In genomic region chr12:116881867-116882507, GRCh38 we compare ENCODE assay signal across 2 cellular contexts.
TF ChIP-seq lines count a peak whose summit lies in the region.

No MANE protein-coding gene starts in this region.

TF ChIP-seq in K562, 482 proteins besides CTCF, POLR2A, EP300 and RAD21:
- TF ChIP-seq ZBTB7A (IDR thresholded peaks at IDR 0.05; ENCODE audit: borderline replicate concordance, control insufficient read depth, low read depth, low read length) (0 out of 2 replicates have a peak, but pooled peaks have one; percentile 7), ZNF696 (CRISPR knock-in tag; conservative IDR thresholded peaks at IDR 0.05) (no peak)

TF ChIP-seq in neural cell, 6 proteins besides CTCF, POLR2A, EP300 and RAD21:
- no peak for TF ChIP-seq SMC3 (conservative IDR thresholded peaks at IDR 0.05; ENCODE audit: poor library complexity)
- TF ChIP-seq POLR2AphosphoS5 (IDR thresholded peaks at IDR 0.05): no peak
- no peak for TF ChIP-seq TAF1 (IDR thresholded peaks at IDR 0.05; ENCODE audit: low read depth)
- TF ChIP-seq, protein P1, sequence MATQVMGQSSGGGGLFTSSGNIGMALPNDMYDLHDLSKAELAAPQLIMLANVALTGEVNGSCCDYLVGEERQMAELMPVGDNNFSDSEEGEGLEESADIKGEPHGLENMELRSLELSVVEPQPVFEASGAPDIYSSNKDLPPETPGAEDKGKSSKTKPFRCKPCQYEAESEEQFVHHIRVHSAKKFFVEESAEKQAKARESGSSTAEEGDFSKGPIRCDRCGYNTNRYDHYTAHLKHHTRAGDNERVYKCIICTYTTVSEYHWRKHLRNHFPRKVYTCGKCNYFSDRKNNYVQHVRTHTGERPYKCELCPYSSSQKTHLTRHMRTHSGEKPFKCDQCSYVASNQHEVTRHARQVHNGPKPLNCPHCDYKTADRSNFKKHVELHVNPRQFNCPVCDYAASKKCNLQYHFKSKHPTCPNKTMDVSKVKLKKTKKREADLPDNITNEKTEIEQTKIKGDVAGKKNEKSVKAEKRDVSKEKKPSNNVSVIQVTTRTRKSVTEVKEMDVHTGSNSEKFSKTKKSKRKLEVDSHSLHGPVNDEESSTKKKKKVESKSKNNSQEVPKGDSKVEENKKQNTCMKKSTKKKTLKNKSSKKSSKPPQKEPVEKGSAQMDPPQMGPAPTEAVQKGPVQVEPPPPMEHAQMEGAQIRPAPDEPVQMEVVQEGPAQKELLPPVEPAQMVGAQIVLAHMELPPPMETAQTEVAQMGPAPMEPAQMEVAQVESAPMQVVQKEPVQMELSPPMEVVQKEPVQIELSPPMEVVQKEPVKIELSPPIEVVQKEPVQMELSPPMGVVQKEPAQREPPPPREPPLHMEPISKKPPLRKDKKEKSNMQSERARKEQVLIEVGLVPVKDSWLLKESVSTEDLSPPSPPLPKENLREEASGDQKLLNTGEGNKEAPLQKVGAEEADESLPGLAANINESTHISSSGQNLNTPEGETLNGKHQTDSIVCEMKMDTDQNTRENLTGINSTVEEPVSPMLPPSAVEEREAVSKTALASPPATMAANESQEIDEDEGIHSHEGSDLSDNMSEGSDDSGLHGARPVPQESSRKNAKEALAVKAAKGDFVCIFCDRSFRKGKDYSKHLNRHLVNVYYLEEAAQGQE (IDR thresholded peaks at IDR 0.05; ENCODE audit: borderline replicate concordance): no peak
- TF ChIP-seq EZH2 (IDR thresholded peaks at IDR 0.05; ENCODE audit: borderline replicate concordance, insufficient read depth, low read length, poor library complexity, severe bottlenecking): no peak
- no peak for TF ChIP-seq MXI1 (conservative IDR thresholded peaks at IDR 0.05; ENCODE audit: poor library complexity, severe bottlenecking)
